Comparison of ENCODE assay signal across 24 cellular contexts in genomic region chr9:116160676-116161571, GRCh38. TPM values are rescaled to one million over a fixed set of nuclear protein-coding genes. Genes with fewer than 3 reads are reported as not detected.
A peak's percentile ranks its signal among the peaks of the same experiment; 100 is the strongest.
DNase-seq lines count a peak whose midpoint lies in the region; ATAC-seq and TF ChIP-seq lines count a peak whose summit lies in the region.
"Had no signal": no experiment of that assay in that cellular context is flagged by ENCODE, and none has a peak within 500 bp of the region (broad histone marks: within the 10 kb centered on the region; RNA-seq: fewer than 3 reads in every experiment).

No MANE protein-coding gene starts in this region.

- H3K4me1 Mint-ChIP-seq in endodermal cell (peaks cover 21% of the 10 kb centered on the region), osteocyte (ENCODE audit: unreplicated experiment) (peaks cover 79% of the 10 kb centered on the region)
- no peaks in the 10 kb centered on the region for H3K4me1 Mint-ChIP-seq in activated naive CD4-positive, alpha-beta T cell treated with anti-CD3 and anti-CD28 coated beads for 36 hours (ENCODE audit: low read depth)
- H3K4me1 Mint-ChIP-seq: CD4-positive, CD25-positive, alpha-beta regulatory T cell had no signal

- no peak for ATAC-seq in left cardiac atrium
- ATAC-seq: GM12878 had no signal

- CTCF ChIA-PET in activated naive CD4-positive, alpha-beta T cell treated with anti-CD3 and anti-CD28 coated beads for 36 hours (lab: Charles Lee), result no interaction called here

- H3K9me3 Mint-ChIP-seq in endodermal cell, result no peaks in the 10 kb centered on the region
- H3K9me3 Mint-ChIP-seq in osteocyte (ENCODE audit: unreplicated experiment), result peaks cover 5% of the 10 kb centered on the region
- H3K9me3 Mint-ChIP-seq in activated naive CD4-positive, alpha-beta T cell treated with anti-CD3 and anti-CD28 coated beads for 36 hours, result no peaks in the 10 kb centered on the region
- H3K9me3 Mint-ChIP-seq: H9, HFFc6 had no signal

- H3K9ac ChIP-seq in endodermal cell (ENCODE audit: extremely low read depth, low read length, poor library complexity, severe bottlenecking), result no peak overlapping the region
- H3K9ac ChIP-seq: GM23248 had no signal

- H3K4me3 Mint-ChIP-seq in endodermal cell (no peak overlapping the region), osteocyte (ENCODE audit: unreplicated experiment) (peak overlapping the region; percentile 16)
- no peak overlapping the region for H3K4me3 Mint-ChIP-seq in activated naive CD4-positive, alpha-beta T cell treated with anti-CD3 and anti-CD28 coated beads for 36 hours
- H3K4me3 Mint-ChIP-seq: CD4-positive, CD25-positive, alpha-beta regulatory T cell; H9; HFFc6 had no signal

- H3K4me3 ChIP-seq in endodermal cell (ENCODE audit: low read length), result no peak overlapping the region
- H3K4me3 ChIP-seq in ascending aorta, result no peak overlapping the region
- H3K4me3 ChIP-seq: GM12878, GM23248, Peyer's patch, SJSA1 had no signal

- peak; percentile 17 for DNase-seq in ELF-1 (ENCODE audit: low read depth, low spot score)
- DNase-seq in amniotic epithelial cell (ENCODE audit: low read depth), result peak; percentile 58
- peak; percentile 49 for DNase-seq in endodermal cell
- DNase-seq in osteocyte (ENCODE audit: extremely low spot score, unreplicated experiment), result no peak
- no peak for DNase-seq in occipital lobe (lab: John Stamatoyannopoulos, UW)
- DNase-seq in activated naive CD4-positive, alpha-beta T cell treated with anti-CD3 and anti-CD28 coated beads for 36 hours, result no peak
- DNase-seq in left cardiac atrium, result no peak
- no peak for DNase-seq in ascending aorta (ENCODE audit: low spot score in 2 of 2)
- DNase-seq: CD4-positive, CD25-positive, alpha-beta regulatory T cell; DMS79; GM23248; H9; HFFc6; KBM-7; MM.1S; NCI-H1048; NCI-H1436 treated with DMSO at 0.1 percent for 48 hours; NCI-H2029; NCI-H226; NCI-H524; NCI-H774; Peyer's patch had no signal

- H3K9me3 ChIP-seq in endodermal cell (ENCODE audit: control insufficient read depth, low read length) (no peaks in the 10 kb centered on the region), ascending aorta (no peaks in the 10 kb centered on the region)
- H3K9me3 ChIP-seq: Peyer's patch, SJSA1 had no signal

- H3K27me3 ChIP-seq in endodermal cell (ENCODE audit: control insufficient read depth, insufficient read depth, low read length, poor library complexity, severe bottlenecking) (peaks cover 67% of the 10 kb centered on the region), ascending aorta (no peaks in the 10 kb centered on the region)
- H3K27me3 ChIP-seq: Peyer's patch, SJSA1 had no signal

- TF ChIP-seq CTCF in endodermal cell (conservative IDR thresholded peaks at IDR 0.05) (no peak), osteocyte (IDR thresholded peaks at IDR 0.05) (no peak), ascending aorta (IDR thresholded peaks at IDR 0.05) (no peak)

- H3K27ac Mint-ChIP-seq in endodermal cell (no peak overlapping the region), osteocyte (ENCODE audit: unreplicated experiment) (peak overlapping the region; percentile 74)
- H3K27ac Mint-ChIP-seq in activated naive CD4-positive, alpha-beta T cell treated with anti-CD3 and anti-CD28 coated beads for 36 hours, result no peak overlapping the region
- H3K27ac Mint-ChIP-seq: CD4-positive, CD25-positive, alpha-beta regulatory T cell; H9; HFFc6 had no signal

- 91 to 93% methylated on average over 5 to 9 of the region's 9 CpGs for whole genome bisulfite sequencing in endodermal cell (ENCODE audit: insufficient coverage in 1 of 2, insufficient read length in 1 of 2), 2 experiments

- H3K36me3 ChIP-seq in endodermal cell (ENCODE audit: control insufficient read depth, insufficient read depth, low read length) (no peaks in the 10 kb centered on the region), ascending aorta (no peaks in the 10 kb centered on the region)
- H3K36me3 ChIP-seq: Peyer's patch had no signal

- no peaks in the 10 kb centered on the region for H3K4me1 ChIP-seq in endodermal cell (ENCODE audit: control insufficient read depth, insufficient read depth, low read length)
- H3K4me1 ChIP-seq in ascending aorta, result peaks cover 0 to 7% of the 10 kb centered on the region in 2 donors

- peaks cover 82% of the 10 kb centered on the region for H3K27me3 Mint-ChIP-seq in endodermal cell (ENCODE audit: insufficient read depth)
- no peaks in the 10 kb centered on the region for H3K27me3 Mint-ChIP-seq in osteocyte (ENCODE audit: unreplicated experiment)
- H3K27me3 Mint-ChIP-seq in activated naive CD4-positive, alpha-beta T cell treated with anti-CD3 and anti-CD28 coated beads for 36 hours (ENCODE audit: low read depth), result peaks cover 38% of the 10 kb centered on the region

- intact Hi-C loops in activated naive CD4-positive, alpha-beta T cell treated with anti-CD3 and anti-CD28 coated beads for 36 hours (cut with micrococcal nuclease), result loop anchor here (10.0 kb wide), 1 partner anchor 334 kb away; no protein-coding TSS in a partner anchor
- intact Hi-C loops in left cardiac atrium (cut with DNase I), result no loop called here
- intact Hi-C loops in ascending aorta (cut with DNase I), result no loop called here

- H3K27ac ChIP-seq in endodermal cell (ENCODE audit: low read depth, low read length), result no peak overlapping the region
- no peak overlapping the region for H3K27ac ChIP-seq in ascending aorta
- H3K27ac ChIP-seq: GM23248, Peyer's patch, SJSA1 had no signal

- no peaks in the 10 kb centered on the region for H3K36me3 Mint-ChIP-seq in endodermal cell (ENCODE audit: low read depth)
- peaks cover 49% of the 10 kb centered on the region for H3K36me3 Mint-ChIP-seq in osteocyte (ENCODE audit: unreplicated experiment)
- no peaks in the 10 kb centered on the region for H3K36me3 Mint-ChIP-seq in activated naive CD4-positive, alpha-beta T cell treated with anti-CD3 and anti-CD28 coated beads for 36 hours (ENCODE audit: low read depth)
- H3K36me3 Mint-ChIP-seq: CD4-positive, CD25-positive, alpha-beta regulatory T cell had no signal

RNA-seq across cellular contexts. Expression of gene PAPPA, which starts 7.3 kb away (rescaled TPM):
- under 1 TPM; 0.09 TPM for total RNA-seq in endodermal cell
- 4.1 TPM for polyA plus RNA-seq in endodermal cell (2013, experiment 1 of 2)
- polyA plus RNA-seq in endodermal cell (2013, experiment 2 of 2), result 4.0 TPM
- total RNA-seq in osteocyte, result 214 and 229 TPM in 2 replicates
- under 0.01 TPM for total RNA-seq in occipital lobe
- total RNA-seq in activated naive CD4-positive, alpha-beta T cell treated with anti-CD3 and anti-CD28 coated beads for 36 hours, result not detected
- 1 to 10 TPM; 2.4 to 9.8 TPM for total RNA-seq in left cardiac atrium
- total RNA-seq in ascending aorta, result 6.0 TPM

Comparison
In these comparisons a context has a peak if more than half of its experiments do, and no peak if none do; other contexts are left out.
1. DNase-seq: peak in ELF-1 (single experiment), amniotic epithelial cell (single experiment) and endodermal cell (single experiment); none in osteocyte (single experiment), occipital lobe (single experiment), activated naive CD4-positive, alpha-beta T cell treated with anti-CD3 and anti-CD28 coated beads for 36 hours (single experiment), left cardiac atrium (single experiment) and ascending aorta (0 of 2).
2. RNA of gene PAPPA, which starts 7.3 kb away (total RNA-seq): 214 to 229 TPM in osteocyte; 2.4 to 9.8 TPM in left cardiac atrium, 6.0 TPM in ascending aorta (single experiment), 0.09 TPM in endodermal cell, under 0.01 TPM in occipital lobe (single experiment) and not detected in activated naive CD4-positive, alpha-beta T cell treated with anti-CD3 and anti-CD28 coated beads for 36 hours; every median in the first group is over 10 times any median in the second.